In genomic region chr12:57215668-57216013, GRCh38 we compare ENCODE assay signal across 9 cellular contexts. TPM values are rescaled to one million over a fixed set of nuclear protein-coding genes. Genes with fewer than 3 reads are reported as not detected.
A peak's percentile ranks its signal among the peaks of the same experiment; 100 is the strongest.
DNase-seq lines count a peak whose midpoint lies in the region; TF ChIP-seq lines count a peak whose summit lies in the region.
"Had no signal": no experiment of that assay in that cellular context is flagged by ENCODE, and none has a peak within 500 bp of the region (broad histone marks: within the 10 kb centered on the region; RNA-seq: fewer than 3 reads in every experiment).

No MANE protein-coding gene starts in this region.

- peaks cover 20% of the 10 kb centered on the region for H3F3A ChIP-seq in PC-9 (ENCODE audit: insufficient read depth, low read depth)

- no peaks in the 10 kb centered on the region for H3K9me2 ChIP-seq in PC-9 (ENCODE audit: insufficient read depth)

- peaks cover 6% of the 10 kb centered on the region; the same call in 1 of the 2 replicates for H4K20me1 ChIP-seq in PC-9 (ENCODE audit: insufficient read depth)

- H3K27ac ChIP-seq in PC-9, result no peak overlapping the region
- H3K27ac ChIP-seq: right lobe of liver had no signal

- intact Hi-C loops in PC-9 (cut with micrococcal nuclease; ENCODE audit: unreplicated experiment), result no loop called here

- H3K4me2 ChIP-seq in PC-9, result 0 out of 2 replicates have a peak overlapping the region, but pooled peaks have one; percentile 98

- DNase-seq in AG20443 (ENCODE audit: low spot score) (peak; percentile 47), GM19238 (ENCODE audit: insufficient read length, low spot score) (peak; percentile 66), PC-9 (no peak), fibroblast of villous mesenchyme (ENCODE audit: low read depth) (no peak), NCI-H1694 treated with DMSO at 0.1 percent for 48 hours (lab: John Stamatoyannopoulos, UW) (no peak), SW 1271 (lab: John Stamatoyannopoulos, UW) (no peak), CD1c-positive myeloid dendritic cell (ENCODE audit: extremely low spot score) (no peak)
- no peak for DNase-seq in NK-92 treated with Interleukin-12 subunit alpha and Interleukin-12 subunit beta, amount 100 ng/mL, for 24 hours (lab: John Stamatoyannopoulos, UW)
- DNase-seq: right lobe of liver had no signal

- no peaks in the 10 kb centered on the region for H3K36me3 ChIP-seq in PC-9 (ENCODE audit: low read depth)

- no peak overlapping the region for H2AFZ ChIP-seq in PC-9

- CTCF ChIA-PET in PC-9 (lab: Charles Lee), result no interaction called here

- no peaks in the 10 kb centered on the region for H3K27me3 ChIP-seq in PC-9 (ENCODE audit: insufficient read depth, low read depth)

- H3K9me3 ChIP-seq in PC-9 (ENCODE audit: insufficient read depth, low read depth), result no peaks in the 10 kb centered on the region
- H3K9me3 ChIP-seq: right lobe of liver had no signal

- POLR2A ChIA-PET in PC-9 (lab: Charles Lee; ENCODE audit: unreplicated experiment), result no interaction called here

- H3K4me3 ChIP-seq in PC-9, result no peak overlapping the region
- peak overlapping the region; percentile 51 for H3K4me3 ChIP-seq in fibroblast of villous mesenchyme (ENCODE audit: low read depth, low read length)

- BruUV-seq in PC-9 (replicated peaks; lab: Mats Ljungman, UMichigan), result no TSS peak

- H3K4me1 ChIP-seq in PC-9 (replicated peaks; ENCODE audit: insufficient read depth), result peaks cover 28% of the 10 kb centered on the region

- H3K79me2 ChIP-seq in PC-9 (ENCODE audit: low read depth), result no peaks in the 10 kb centered on the region

- TF ChIP-seq CTCF in PC-9 (conservative IDR thresholded peaks at IDR 0.05) (no peak), fibroblast of villous mesenchyme (IDR thresholded peaks at IDR 0.05; ENCODE audit: insufficient read depth, low read depth, low read length) (no peak)

RNA-seq across cellular contexts. Expression of gene NXPH4, which starts 1.0 kb away (rescaled TPM):
- total RNA-seq in PC-9 (2021) (20.3 and 20.6 TPM in 2 replicates), fibroblast of villous mesenchyme (1.3 and 1.6 TPM in 2 replicates)

RNA-seq across cellular contexts. Expression of gene SHMT2, which starts 13.9 kb away (rescaled TPM):
- total RNA-seq in PC-9 (2021) (220 and 227 TPM in 2 replicates), fibroblast of villous mesenchyme (199 and 316 TPM in 2 replicates)

RNA-seq across cellular contexts. Expression of gene STAC3, which starts 35.3 kb away (rescaled TPM):
- total RNA-seq in PC-9 (2021) (1.3 and 2.2 TPM in 2 replicates), fibroblast of villous mesenchyme (0.32 and 1.3 TPM in 2 replicates)

Comparison
In these comparisons a context has a peak if more than half of its experiments do, and no peak if none do; other contexts are left out.
1. DNase-seq: peak in AG20443 (single experiment) and GM19238 (single experiment); none in PC-9 (0 of 2), fibroblast of villous mesenchyme (single experiment), NCI-H1694 treated with DMSO at 0.1 percent for 48 hours (single experiment), NK-92 treated with Interleukin-12 subunit alpha and Interleukin-12 subunit beta, amount 100 ng/mL, for 24 hours (single experiment), SW 1271 (0 of 2) and CD1c-positive myeloid dendritic cell (single experiment).